ENCODE assay signal across 8 cellular contexts in the genomic region with DNA sequence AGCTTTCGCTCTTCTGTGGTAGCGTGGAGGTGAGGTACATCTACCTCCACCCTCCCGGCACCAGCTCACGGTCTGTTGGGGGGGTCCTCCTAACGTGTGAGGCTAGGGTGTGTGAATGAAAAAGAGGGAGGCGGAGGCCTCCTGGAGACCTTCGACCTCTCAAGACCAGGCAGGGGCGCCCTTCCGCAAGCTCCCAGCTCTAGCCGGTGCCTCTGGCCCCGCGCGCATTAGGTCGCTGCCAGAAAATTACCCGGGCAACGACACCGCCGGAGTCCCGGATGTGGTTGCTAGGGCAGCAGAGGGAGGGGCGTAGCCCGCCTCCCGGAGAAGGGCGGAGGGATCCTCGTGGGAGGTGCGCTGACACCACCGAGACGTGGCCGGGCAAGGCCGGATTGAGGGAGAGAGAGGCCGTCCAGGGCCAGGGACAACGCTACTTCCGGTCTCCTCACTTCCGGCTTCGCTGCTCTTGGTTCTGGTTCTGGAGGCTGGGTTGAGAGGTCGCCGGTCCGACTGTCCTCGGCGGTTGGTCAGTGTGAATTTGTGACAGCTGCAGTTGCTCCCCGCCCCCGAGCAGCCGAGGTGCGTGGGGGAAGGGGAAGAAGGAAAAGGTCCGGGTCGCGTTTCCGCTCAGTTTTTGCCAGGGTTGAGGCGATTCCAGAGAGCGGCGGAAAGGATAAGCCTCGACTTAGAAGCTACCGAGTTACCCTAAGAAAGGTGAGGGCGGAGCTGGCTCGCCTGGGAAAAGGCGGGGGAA. TPM values are rescaled to one million over a fixed set of nuclear protein-coding genes. Genes with fewer than 3 reads are reported as not detected.
A peak's percentile ranks its signal among the peaks of the same experiment; 100 is the strongest.
DNase-seq lines count a peak whose midpoint lies in the region; ATAC-seq and TF ChIP-seq lines count a peak whose summit lies in the region.

A gene with protein sequence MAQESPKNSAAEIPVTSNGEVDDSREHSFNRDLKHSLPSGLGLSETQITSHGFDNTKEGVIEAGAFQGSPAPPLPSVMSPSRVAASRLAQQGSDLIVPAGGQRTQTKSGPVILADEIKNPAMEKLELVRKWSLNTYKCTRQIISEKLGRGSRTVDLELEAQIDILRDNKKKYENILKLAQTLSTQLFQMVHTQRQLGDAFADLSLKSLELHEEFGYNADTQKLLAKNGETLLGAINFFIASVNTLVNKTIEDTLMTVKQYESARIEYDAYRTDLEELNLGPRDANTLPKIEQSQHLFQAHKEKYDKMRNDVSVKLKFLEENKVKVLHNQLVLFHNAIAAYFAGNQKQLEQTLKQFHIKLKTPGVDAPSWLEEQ (plus strand): TSS at position 442 of the 754 bp plus-strand sequence. CDS start 49,680 bp downstream, outside the sequence.
A gene (minus strand): TSS at position 218 of the 754 bp plus-strand sequence. CDS start 8,726 bp downstream, outside the sequence.

- H3K27ac ChIP-seq in CD4-positive, CD25-positive, alpha-beta regulatory T cell (ENCODE audit: insufficient read depth, low read length, poor library complexity, severe bottlenecking): peak within 1 kb of the TSS; percentile 83
- peak within 1 kb of the TSS; percentile 95 for H3K27ac ChIP-seq in duodenal mucosa (ENCODE audit: low read depth, low read length)

- no peak for TF ChIP-seq POLR2A in lower leg skin (IDR thresholded peaks at IDR 0.05)

- H3K9ac ChIP-seq in duodenal mucosa (ENCODE audit: low read depth in 1 of 2, low read length in 2 of 2): peak within 1 kb of the TSS; percentile 80 to 82

- H3K27me3 ChIP-seq in CD4-positive, CD25-positive, alpha-beta regulatory T cell (ENCODE audit: control insufficient read depth, insufficient read depth, low read length): peaks cover 9% of the 10 kb centered on the region
- H3K27me3 ChIP-seq in duodenal mucosa (ENCODE audit: control insufficient read depth in 1 of 2, insufficient read depth in 2 of 2, low read length in 2 of 2): no peaks in the 10 kb centered on the region

- H3K4me1 Mint-ChIP-seq in CD4-positive, CD25-positive, alpha-beta regulatory T cell: peaks cover 4 to 62% (median 37%) of the 10 kb centered on the region in 4 donors

- H3K36me3 Mint-ChIP-seq in CD4-positive, CD25-positive, alpha-beta regulatory T cell: no peaks in the 10 kb centered on the region

- H3K4me1 ChIP-seq in CD4-positive, CD25-positive, alpha-beta regulatory T cell (ENCODE audit: control insufficient read depth, insufficient read depth, low read length, poor library complexity, severe bottlenecking): peaks cover 21% of the 10 kb centered on the region
- H3K4me1 ChIP-seq in duodenal mucosa (ENCODE audit: control insufficient read depth in 1 of 2, insufficient read depth in 2 of 2, low read length in 2 of 2): peaks cover 24 to 31% of the 10 kb centered on the region in 2 donors

- intact Hi-C loops in lower leg skin (cut with DNase I; ENCODE audit: low total_unique reads): no loop called here

- peak within 1 kb of the TSS; percentile 92 to 99 (median 99) for H3K4me3 Mint-ChIP-seq in CD4-positive, CD25-positive, alpha-beta regulatory T cell

- ATAC-seq in CD4-positive, CD25-positive, alpha-beta regulatory T cell (ENCODE audit: low read depth in 2 of 2): peak; percentile 92 to 94
- ATAC-seq in GM19395 (IDR thresholded peaks at IDR 0.05; ENCODE audit: unreplicated experiment): peak; percentile 92
- ATAC-seq in HG03565 (IDR thresholded peaks at IDR 0.05; ENCODE audit: unreplicated experiment): peak; percentile 91

- H3K36me3 ChIP-seq in CD4-positive, CD25-positive, alpha-beta regulatory T cell (ENCODE audit: control insufficient read depth, insufficient read depth, low read length): no peaks in the 10 kb centered on the region
- H3K36me3 ChIP-seq in duodenal mucosa (ENCODE audit: control insufficient read depth in 1 of 2, insufficient read depth in 2 of 2, low read length in 2 of 2): no peaks in the 10 kb centered on the region

- peak; percentile 91 to 96 (median 93) for DNase-seq in CD4-positive, CD25-positive, alpha-beta regulatory T cell
- DNase-seq in NCI-H748 treated with DMSO at 0.1 percent for 48 hours (lab: John Stamatoyannopoulos, UW) (peak; percentile 84), lower leg skin (ENCODE audit: low spot score in 2 of 2) (peak; percentile 96 to 99)
- peak; percentile 95 to 97 for DNase-seq in activated CD4-positive, alpha-beta T cell treated with anti-CD3 and anti-CD28 coated beads, Interleukin-2, amount 50 U/mL, for 48 hours
- DNase-seq in stimulated activated CD4-positive, alpha-beta T cell treated with anti-CD3 and anti-CD28 coated beads, Interleukin-4, amount 100 ng/mL, for 48 hours (ENCODE audit: low read depth in 2 of 2): peak; percentile 90 to 94

- 0 to 1% methylated on average over 45 to 50 of the region's 55 CpGs for WGBS in lower leg skin, 2 donors

- H3K9me3 Mint-ChIP-seq in CD4-positive, CD25-positive, alpha-beta regulatory T cell: no peaks in the 10 kb centered on the region

- no peaks in the 10 kb centered on the region for H3K9me3 ChIP-seq in CD4-positive, CD25-positive, alpha-beta regulatory T cell (ENCODE audit: control insufficient read depth in 2 of 2, low read length in 2 of 2)
- H3K9me3 ChIP-seq in duodenal mucosa (ENCODE audit: control insufficient read depth in 1 of 2, low read length in 2 of 2): no peaks in the 10 kb centered on the region

- H3K27ac Mint-ChIP-seq in CD4-positive, CD25-positive, alpha-beta regulatory T cell: peak within 1 kb of the TSS; percentile 93 to 100 (median 99)

- H3K4me3 ChIP-seq in CD4-positive, CD25-positive, alpha-beta regulatory T cell (ENCODE audit: low read depth, low read length): peak within 1 kb of the TSS; percentile 84
- H3K4me3 ChIP-seq in duodenal mucosa (ENCODE audit: low read depth in 1 of 2, low read length in 2 of 2): peak within 1 kb of the TSS; percentile 93 to 94
- peak within 1 kb of the TSS; percentile 92 for H3K4me3 ChIP-seq in lower leg skin (ENCODE audit: low read depth, poor library complexity, severe bottlenecking)

- no peak for TF ChIP-seq CTCF in lower leg skin (IDR thresholded peaks at IDR 0.05)

- peaks cover 29% of the 10 kb centered on the region for H3K27me3 Mint-ChIP-seq in CD4-positive, CD25-positive, alpha-beta regulatory T cell

RNA-seq across cellular contexts. Expression of the first gene that starts in this region (rescaled TPM):
- 7.5 TPM for total RNA-seq in CD4-positive, CD25-positive, alpha-beta regulatory T cell
- 10 to 100 TPM; 17.2 to 24.2 (median 20.2) TPM for polyA plus RNA-seq in CD4-positive, CD25-positive, alpha-beta regulatory T cell
- 10 to 100 TPM; 21.3 to 36.1 (median 33.2) TPM for total RNA-seq in lower leg skin

RNA-seq across cellular contexts. Expression of the second gene that starts in this region (rescaled TPM):
- total RNA-seq in CD4-positive, CD25-positive, alpha-beta regulatory T cell: 0.25 TPM
- polyA plus RNA-seq in CD4-positive, CD25-positive, alpha-beta regulatory T cell: under 1 TPM in 1 of 4 donors, not detected in 3; 0.18 TPM
- under 1 TPM in 3 of 4 donors, not detected in 1; 0.10 to 0.36 (median 0.27) TPM for total RNA-seq in lower leg skin

Comparison
In these comparisons a context has a peak if more than half of its experiments do, and no peak if none do; other contexts are left out.
1. Peak in every context shown above with its lines: DNase-seq, ATAC-seq, H3K4me3 ChIP-seq and H3K27ac ChIP-seq.